ENCODE assay signal across 25 cellular contexts in the genomic region with DNA sequence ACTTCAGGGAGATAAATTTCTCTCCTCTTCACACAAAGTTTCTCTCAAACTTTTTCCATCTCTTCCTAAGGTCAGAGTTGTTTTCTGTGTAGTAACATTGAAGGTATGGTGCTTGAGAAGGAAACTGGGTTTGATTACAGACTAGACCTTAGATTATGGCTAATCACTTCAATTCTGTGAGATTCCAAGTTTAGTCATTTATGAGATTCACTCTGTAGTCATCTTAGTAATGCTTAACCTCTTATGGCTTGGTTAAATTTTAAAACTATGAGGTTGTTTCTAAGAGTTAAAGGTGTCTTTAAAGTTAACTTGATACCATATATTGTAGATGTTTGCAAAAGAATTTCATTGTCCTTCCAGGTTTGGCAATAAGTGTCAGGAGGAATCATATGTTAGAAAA.
A peak's percentile ranks its signal among the peaks of the same experiment; 100 is the strongest.
DNase-seq lines count a peak whose midpoint lies in the region; ATAC-seq and TF ChIP-seq lines count a peak whose summit lies in the region.
"Had no signal": no experiment of that assay in that cellular context is flagged by ENCODE, and none has a peak within 500 bp of the region (broad histone marks: within the 10 kb centered on the region; RNA-seq: fewer than 3 reads in every experiment).

No MANE protein-coding gene starts in this region.

- H3K9me3 Mint-ChIP-seq in natural killer cell treated with Interleukin-12 subunit alpha and Interleukin-12 subunit beta and Interleukin-15 and Interleukin-18, amount 100 ng/mL, for 72 hours: peaks cover 17% of the 10 kb centered on the region

- H3K4me1 ChIP-seq in SK-N-SH (ENCODE audit: control insufficient read depth in 1 of 2, insufficient read depth in 2 of 2, low read depth in 1 of 2, low read length in 1 of 2) (no peaks in the 10 kb centered on the region; a peak in 1 of 4 replicates), aorta (ENCODE audit: control insufficient read depth in 1 of 2, insufficient read depth in 2 of 2, low read length in 2 of 2) (no peaks in the 10 kb centered on the region)
- H3K4me1 ChIP-seq: BLaER1 treated with 17β-estradiol and CSF1 and Interleukin-3, amounts not matched to agents 10 nM and 100 nM; Caco-2; SJCRH30 had no signal

- DNase-seq in SK-N-SH (no peak), glomerular visceral epithelial cell (ENCODE audit: extremely low spot score) (peak; percentile 16), aorta (no peak), lower leg skin (ENCODE audit: low spot score in 2 of 2) (no peak)
- DNase-seq in activated T-cell treated with anti-CD3 and anti-CD28 coated beads, Interleukin-2, amount 50 U/mL, for 48 hours: no peak
- DNase-seq in natural killer cell treated with Interleukin-12 subunit alpha and Interleukin-12 subunit beta and Interleukin-15 and Interleukin-18, amount 100 ng/mL, for 72 hours (ENCODE audit: low spot score): no peak
- DNase-seq: Caco-2; CD4-positive, alpha-beta memory T cell; DMS153; H7; KBM-7; MM.1S; NCI-H1048; NCI-H1436 treated with DMSO at 0.1 percent for 48 hours; NCI-H1930; NCI-H2227 treated with DMSO at 0.1 percent for 48 hours; NCI-H510A treated with DMSO at 0.1 percent for 48 hours; NCI-H748 treated with DMSO at 0.1 percent for 48 hours; SJCRH30 had no signal

- TF ChIP-seq POLR2A in lower leg skin (IDR thresholded peaks at IDR 0.05): no peak

- H3K4me1 Mint-ChIP-seq in natural killer cell treated with Interleukin-12 subunit alpha and Interleukin-12 subunit beta and Interleukin-15 and Interleukin-18, amount 100 ng/mL, for 72 hours (ENCODE audit: low read depth in 2 of 2): no peaks in the 10 kb centered on the region
- H3K4me1 Mint-ChIP-seq: CD4-positive, alpha-beta memory T cell had no signal

- H3K4me2 ChIP-seq in SK-N-SH (no peak overlapping the region), SU-DHL-6 (ENCODE audit: low read depth, low read length, poor library complexity, severe bottlenecking) (no peak overlapping the region)
- H3K4me2 ChIP-seq: BLaER1 treated with 17β-estradiol and CSF1 and Interleukin-3, amounts not matched to agents 10 nM and 100 nM had no signal

- H3K27ac ChIP-seq in SK-N-SH (ENCODE audit: low read depth in 2 of 2, low read length in 1 of 2) (no peak overlapping the region), SU-DHL-6 (ENCODE audit: low read depth, low read length) (no peak overlapping the region), aorta (ENCODE audit: low read depth in 1 of 2, low read length in 2 of 2) (no peak overlapping the region)
- H3K27ac ChIP-seq: 22Rv1; BLaER1 treated with 17β-estradiol and CSF1 and Interleukin-3, amounts not matched to agents 10 nM and 100 nM; HL-60; SJCRH30 had no signal

- no peak overlapping the region for H3K9ac ChIP-seq in SK-N-SH
- no peak overlapping the region for H3K9ac ChIP-seq in SU-DHL-6 (ENCODE audit: low read length)
- H3K9ac ChIP-seq: BLaER1 treated with 17β-estradiol and CSF1 and Interleukin-3, amounts not matched to agents 10 nM and 100 nM had no signal

- H2AFZ ChIP-seq in SK-N-SH (ENCODE audit: low read depth) (peak overlapping the region; percentile 23; the same call in 1 of the 2 replicates), SU-DHL-6 (ENCODE audit: low read depth, low read length, severe bottlenecking) (peak overlapping the region; percentile 64)

- no peaks in the 10 kb centered on the region for H3K27me3 Mint-ChIP-seq in natural killer cell treated with Interleukin-12 subunit alpha and Interleukin-12 subunit beta and Interleukin-15 and Interleukin-18, amount 100 ng/mL, for 72 hours
- H3K27me3 Mint-ChIP-seq: CD4-positive, alpha-beta memory T cell had no signal

- H3K27me3 ChIP-seq in SK-N-SH (ENCODE audit: insufficient read depth) (no peaks in the 10 kb centered on the region), SU-DHL-6 (ENCODE audit: low read length) (no peaks in the 10 kb centered on the region), aorta (ENCODE audit: control insufficient read depth in 1 of 2, insufficient read depth in 2 of 2, low read length in 1 of 2) (no peaks in the 10 kb centered on the region)
- H3K27me3 ChIP-seq: BLaER1 treated with 17β-estradiol and CSF1 and Interleukin-3, amounts not matched to agents 10 nM and 100 nM; SJCRH30 had no signal

- POLR2A ChIA-PET in SK-N-SH (lab: Yijun Ruan, JAX): no interaction called here

- H3K4me3 ChIP-seq in SK-N-SH (ENCODE audit: low read depth in 2 of 2, low read length in 1 of 2) (no peak overlapping the region), SU-DHL-6 (ENCODE audit: insufficient read depth, low read length, poor library complexity, severe bottlenecking) (no peak overlapping the region), aorta (ENCODE audit: low read length in 2 of 2) (no peak overlapping the region), lower leg skin (ENCODE audit: low read depth, poor library complexity, severe bottlenecking) (no peak overlapping the region)
- H3K4me3 ChIP-seq: BLaER1 treated with 17β-estradiol and CSF1 and Interleukin-3, amounts not matched to agents 10 nM and 100 nM; SJCRH30 had no signal

- intact Hi-C loops in aorta (cut with DNase I): no loop called here
- intact Hi-C loops in lower leg skin (cut with DNase I; ENCODE audit: low total_unique reads): no loop called here

- no peaks in the 10 kb centered on the region for H3K36me3 Mint-ChIP-seq in natural killer cell treated with Interleukin-12 subunit alpha and Interleukin-12 subunit beta and Interleukin-15 and Interleukin-18, amount 100 ng/mL, for 72 hours
- H3K36me3 Mint-ChIP-seq: CD4-positive, alpha-beta memory T cell had no signal

- no peaks in the 10 kb centered on the region for H3K79me2 ChIP-seq in SK-N-SH (ENCODE audit: insufficient read depth)
- H3K79me2 ChIP-seq in SU-DHL-6 (ENCODE audit: insufficient read depth, low read length): no peaks in the 10 kb centered on the region

- no peak for TF ChIP-seq RAD21 in SK-N-SH (IDR thresholded peaks at IDR 0.05; ENCODE audit: low read length)

- no peak overlapping the region for H3K4me3 Mint-ChIP-seq in natural killer cell treated with Interleukin-12 subunit alpha and Interleukin-12 subunit beta and Interleukin-15 and Interleukin-18, amount 100 ng/mL, for 72 hours
- H3K4me3 Mint-ChIP-seq: CD4-positive, alpha-beta memory T cell had no signal

- TF ChIP-seq EP300 in SK-N-SH (IDR thresholded peaks at IDR 0.05; ENCODE audit: borderline replicate concordance in 1 of 2, low read depth in 1 of 2, low read length in 1 of 2): no peak

- H3K36me3 ChIP-seq in SK-N-SH (replicated peaks in 1 of 2; ENCODE audit: control insufficient read depth in 1 of 2, insufficient read depth in 2 of 2, low read length in 1 of 2) (no peaks in the 10 kb centered on the region), SU-DHL-6 (ENCODE audit: low read length) (no peaks in the 10 kb centered on the region), aorta (ENCODE audit: control insufficient read depth in 1 of 2, insufficient read depth in 2 of 2, low read length in 1 of 2) (no peaks in the 10 kb centered on the region)
- H3K36me3 ChIP-seq: BLaER1 treated with 17β-estradiol and CSF1 and Interleukin-3, amounts not matched to agents 10 nM and 100 nM; SJCRH30 had no signal

- ATAC-seq in SK-N-SH treated with all-trans-retinoic acid at 6 μM for 48 hours (no peak), aorta (ENCODE audit: low FRiP score) (no peak)
- no peak for ATAC-seq in natural killer cell treated with Interleukin-12 subunit alpha and Interleukin-12 subunit beta and Interleukin-15 and Interleukin-18, amount 100 ng/mL, for 72 hours
- ATAC-seq: HepG2 had no signal

- H3K27ac Mint-ChIP-seq in natural killer cell treated with Interleukin-12 subunit alpha and Interleukin-12 subunit beta and Interleukin-15 and Interleukin-18, amount 100 ng/mL, for 72 hours: no peak overlapping the region
- H3K27ac Mint-ChIP-seq: CD4-positive, alpha-beta memory T cell had no signal

- no peaks in the 10 kb centered on the region for H3K9me3 ChIP-seq in SK-N-SH
- H3K9me3 ChIP-seq in SU-DHL-6 (ENCODE audit: insufficient read depth, low read length): no peaks in the 10 kb centered on the region
- no peaks in the 10 kb centered on the region for H3K9me3 ChIP-seq in aorta (ENCODE audit: control insufficient read depth, low read length)
- H3K9me3 ChIP-seq: Caco-2, SJCRH30 had no signal

- H3F3A ChIP-seq in SK-N-SH (replicated peaks; ENCODE audit: insufficient read depth): no peaks in the 10 kb centered on the region
- H3F3A ChIP-seq in SU-DHL-6 (ENCODE audit: insufficient read depth): no peaks in the 10 kb centered on the region

- TF ChIP-seq CTCF in SK-N-SH (IDR thresholded peaks at IDR 0.05) (no peak), SU-DHL-6 (IDR thresholded peaks at IDR 0.05; ENCODE audit: insufficient read depth, low read length, poor library complexity, severe bottlenecking) (no peak), lower leg skin (IDR thresholded peaks at IDR 0.05) (no peak)

- CTCF ChIA-PET in SK-N-SH (lab: Yijun Ruan, JAX): no interaction called here

- H3K9me2 ChIP-seq in SK-N-SH (no peaks in the 10 kb centered on the region), SU-DHL-6 (replicated peaks; ENCODE audit: insufficient read depth, low read length) (no peaks in the 10 kb centered on the region; the same call in 1 of the 2 replicates)

- H4K20me1 ChIP-seq in SK-N-SH (ENCODE audit: insufficient read depth) (no peaks in the 10 kb centered on the region), SU-DHL-6 (ENCODE audit: low read depth, low read length) (no peaks in the 10 kb centered on the region)
- H4K20me1 ChIP-seq: BLaER1 treated with 17β-estradiol and CSF1 and Interleukin-3, amounts not matched to agents 10 nM and 100 nM had no signal

TF ChIP-seq in SK-N-SH, 30 proteins besides CTCF, POLR2A, EP300 and RAD21 (continues in another document):
- no peak for TF ChIP-seq TCF12 (IDR thresholded peaks at IDR 0.05)
- no peak for TF ChIP-seq SMC3 (IDR thresholded peaks at IDR 0.05; ENCODE audit: low read depth, low read length)
- TF ChIP-seq RXRA (IDR thresholded peaks at IDR 0.05; ENCODE audit: borderline replicate concordance, low read depth): no peak

TF ChIP-seq in SK-N-SH treated with all-trans-retinoic acid at 6 μM for 48 hours, 23 proteins besides CTCF, POLR2A, EP300 and RAD21 (continues in another document):
- TF ChIP-seq, protein P1, sequence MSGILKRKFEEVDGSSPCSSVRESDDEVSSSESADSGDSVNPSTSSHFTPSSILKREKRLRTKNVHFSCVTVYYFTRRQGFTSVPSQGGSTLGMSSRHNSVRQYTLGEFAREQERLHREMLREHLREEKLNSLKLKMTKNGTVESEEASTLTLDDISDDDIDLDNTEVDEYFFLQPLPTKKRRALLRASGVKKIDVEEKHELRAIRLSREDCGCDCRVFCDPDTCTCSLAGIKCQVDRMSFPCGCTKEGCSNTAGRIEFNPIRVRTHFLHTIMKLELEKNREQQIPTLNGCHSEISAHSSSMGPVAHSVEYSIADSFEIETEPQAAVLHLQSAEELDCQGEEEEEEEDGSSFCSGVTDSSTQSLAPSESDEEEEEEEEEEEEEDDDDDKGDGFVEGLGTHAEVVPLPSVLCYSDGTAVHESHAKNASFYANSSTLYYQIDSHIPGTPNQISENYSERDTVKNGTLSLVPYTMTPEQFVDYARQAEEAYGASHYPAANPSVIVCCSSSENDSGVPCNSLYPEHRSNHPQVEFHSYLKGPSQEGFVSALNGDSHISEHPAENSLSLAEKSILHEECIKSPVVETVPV (CRISPR knock-in tag; IDR thresholded peaks at IDR 0.05): no peak
- no peak for TF ChIP-seq ZNF565 (CRISPR knock-in tag; conservative IDR thresholded peaks at IDR 0.05; ENCODE audit: low read depth)
